In genomic region chr19:2048959-2049740, GRCh38 we compare ENCODE assay signal across 8 cellular contexts. TPM values are rescaled to one million over a fixed set of nuclear protein-coding genes. Genes with fewer than 3 reads are reported as not detected.
DNase-seq lines count a peak whose midpoint lies in the region; ATAC-seq, FAIRE-seq and TF ChIP-seq lines count a peak whose summit lies in the region.

No MANE protein-coding gene starts in this region.

- DNase-seq in ELR (ENCODE audit: low read depth) (peak; percentile 30), SJSA1 (ENCODE audit: low read depth in 1 of 2, low spot score in 2 of 2) (peak in 1 of 2 experiments; percentile 43), fibroblast of the aortic adventitia (ENCODE audit: low read depth) (no peak), pancreas (peak in 4 of 6 donors; percentile 52 to 86 (median 69)), dedifferentiated amniotic fluid mesenchymal stem cell (ENCODE audit: extremely low spot score) (no peak)

- H3K27ac ChIP-seq in SJSA1 (no peak overlapping the region), pancreas (peak overlapping the region; percentile 93 to 98 (median 97))

- WGBS in pancreas, 2 donors = 12 to 15% methylated on average over 23 to 27 of the region's 27 CpGs

- peaks cover 19% of the 10 kb centered on the region for H3K36me3 ChIP-seq in SJSA1
- H3K36me3 ChIP-seq in pancreas = peaks cover 0 to 6% (median 5%) of the 10 kb centered on the region in 3 donors

- H3K4me1 ChIP-seq in SJSA1 (replicated peaks) (peaks cover 35% of the 10 kb centered on the region), pancreas (peaks cover 48 to 66% (median 64%) of the 10 kb centered on the region in 3 donors)

- TF ChIP-seq CTCF in fibroblast of the aortic adventitia (IDR thresholded peaks at IDR 0.05; ENCODE audit: insufficient read depth, low read length) (no peak), pancreas (IDR thresholded peaks at IDR 0.05) (no peak)

- intact Hi-C loops in pancreas (cut with DNase I) = no loop called here

- ATAC-seq in pancreas = peak; percentile 1 to 11 (median 4)
- ATAC-seq in GM18858 (IDR thresholded peaks at IDR 0.05; ENCODE audit: unreplicated experiment) = no peak
- no peak for ATAC-seq in GM18907 (IDR thresholded peaks at IDR 0.05; ENCODE audit: unreplicated experiment)
- no peak for ATAC-seq in GM18519 (IDR thresholded peaks at IDR 0.05; ENCODE audit: low FRiP score, unreplicated experiment)

- H3K27me3 ChIP-seq in SJSA1 (replicated peaks) = no peaks in the 10 kb centered on the region
- H3K27me3 ChIP-seq in pancreas = no peaks in the 10 kb centered on the region

- no peak for FAIRE-seq in pancreas (lab: Jason Lieb, UNC)

- H3K4me3 ChIP-seq in SJSA1 (peak overlapping the region; percentile 81), fibroblast of the aortic adventitia (ENCODE audit: low read depth, low read length) (peak overlapping the region; percentile 89), pancreas (peak overlapping the region; percentile 71 to 98 (median 92))

- H3K9me3 ChIP-seq in SJSA1 (replicated peaks) (no peaks in the 10 kb centered on the region), pancreas (no peaks in the 10 kb centered on the region)

RNA-seq across cellular contexts. Expression of gene MKNK2, which starts 1.9 kb away (rescaled TPM):
- total RNA-seq in SJSA1 (2014; rRNA removed; shearing (Covaris generic)) = 18.7 and 31.6 TPM in 2 replicates
- total RNA-seq in fibroblast of the aortic adventitia (ENCODE audit: low replicate concordance) = 75.8 and 84.3 TPM in 2 replicates
- 100 to 1,000 TPM; 178 to 446 (median 252) TPM for total RNA-seq in pancreas
- 100 to 1,000 TPM; 102 to 143 TPM for polyA plus RNA-seq in pancreas

RNA-seq across cellular contexts. Expression of gene BTBD2, which starts 33.6 kb away (rescaled TPM):
- total RNA-seq in SJSA1 (2014; rRNA removed; shearing (Covaris generic)) = 25.7 and 32.6 TPM in 2 replicates
- total RNA-seq in fibroblast of the aortic adventitia (ENCODE audit: low replicate concordance) = 15.5 and 59.3 TPM in 2 replicates
- 10 to 100 TPM; 33.9 to 46.4 (median 36.6) TPM for total RNA-seq in pancreas
- polyA plus RNA-seq in pancreas = 10 to 100 TPM; 35.6 to 44.4 TPM

RNA-seq across cellular contexts. Expression of gene MOB3A, which starts 47.0 kb away (rescaled TPM):
- total RNA-seq in SJSA1 (2014; rRNA removed; shearing (Covaris generic)) = 10.1 and 20.6 TPM in 2 replicates
- total RNA-seq in fibroblast of the aortic adventitia (ENCODE audit: low replicate concordance) = 7.4 and 40.4 TPM in 2 replicates
- 10 to 100 TPM; 14.5 to 26.0 (median 17.4) TPM for total RNA-seq in pancreas
- 10 to 100 TPM in 1 of 2 donors, 1 to 10 TPM in 1; 9.2 to 11.1 TPM for polyA plus RNA-seq in pancreas

RNA-seq across cellular contexts. Expression of gene IZUMO4, which starts 47.6 kb away (rescaled TPM):
- total RNA-seq in SJSA1 (2014; rRNA removed; shearing (Covaris generic)) = 1.9 TPM in 1 of 2 replicates, not detected in the other
- total RNA-seq in fibroblast of the aortic adventitia (ENCODE audit: low replicate concordance) = 0.16 and 1.4 TPM in 2 replicates
- 10 to 100 TPM in 1 of 6 donors, 1 to 10 TPM in 5; 5.2 to 10.5 (median 7.0) TPM for total RNA-seq in pancreas
- polyA plus RNA-seq in pancreas = 10 to 100 TPM; 32.8 to 42.2 TPM

Comparison
In these comparisons a context has a peak if more than half of its experiments do, and no peak if none do; other contexts are left out.
1. DNase-seq: peak in ELR (single experiment) and pancreas (4 of 6); none in fibroblast of the aortic adventitia (single experiment) and dedifferentiated amniotic fluid mesenchymal stem cell (single experiment).
2. ATAC-seq: peak in pancreas (4 of 4); none in GM18858 (single experiment), GM18907 (single experiment) and GM18519 (single experiment).
3. Peak in every context shown above with its lines, with median percentiles within 50 percentile points of each other: H3K4me3 ChIP-seq.